In the genomic region with DNA sequence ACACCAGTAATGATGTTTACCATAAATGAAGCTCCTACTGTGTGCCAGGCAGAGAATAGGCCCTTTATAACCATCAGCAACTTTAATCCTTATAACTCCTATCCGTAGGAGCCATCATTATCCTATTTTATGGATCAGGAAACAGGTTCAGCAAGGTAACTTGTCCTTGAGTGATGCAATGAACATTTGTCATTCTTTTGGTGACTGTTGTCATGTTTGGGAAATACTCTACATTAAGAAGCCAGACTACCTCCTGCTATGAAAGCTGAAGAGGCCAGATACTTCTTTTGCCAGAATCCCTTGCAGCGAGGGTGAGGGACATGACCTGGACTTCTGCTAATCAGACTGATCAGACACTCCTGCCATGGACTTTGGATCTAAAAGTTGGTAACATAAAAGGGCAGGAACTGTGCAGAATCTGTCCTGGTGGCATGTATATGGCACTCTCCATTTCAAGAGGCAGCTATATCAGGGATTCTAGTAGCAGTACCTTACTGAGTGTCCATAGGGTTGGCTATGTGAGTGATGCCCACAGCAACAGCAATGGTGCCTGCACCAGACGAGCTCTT, we compare ENCODE assay signal across 17 cellular contexts. TPM values are rescaled to one million over a fixed set of nuclear protein-coding genes. Genes with fewer than 3 reads are reported as not detected.
"Had no signal": no experiment of that assay in that cellular context is flagged by ENCODE, and none has a peak within 500 bp of the region (broad histone marks: within the 10 kb centered on the region; RNA-seq: fewer than 3 reads in every experiment).

No MANE protein-coding gene starts in this region.

- H3K4me1 ChIP-seq: left lung, parathyroid adenoma, sigmoid colon, spleen had no signal

- H3K4me3 ChIP-seq: left lung, sigmoid colon, spleen, thoracic aorta had no signal

- ATAC-seq: activated CD4-positive, alpha-beta T cell treated with anti-CD3 and anti-CD28 coated beads for 36 hours; effector memory CD8-positive, alpha-beta T cell; left lung; naive thymus-derived CD8-positive, alpha-beta T cell; stimulated activated naive B cell treated with anti-CD40 and anti-IgM and Interleukin-4, amounts not matched to agents 10 μg/mL and 1 μg/mL and 100 μg/mL, for 72 hours; WTC11 had no signal

- DNase-seq: activated CD4-positive, alpha-beta T cell treated with anti-CD3 and anti-CD28 coated beads for 36 hours; activated CD4-positive, alpha-beta T cell treated with anti-CD3 and anti-CD28 coated beads, Interleukin-2, amount 50 U/mL, for 48 hours; caudate nucleus; effector memory CD8-positive, alpha-beta T cell; foreskin melanocyte; hypothalamus; left lung; naive thymus-derived CD8-positive, alpha-beta T cell; sigmoid colon; spleen; stimulated activated CD4-positive, alpha-beta T cell treated with anti-CD3 and anti-CD28 coated beads, Interleukin-4, amount 100 ng/mL, for 4 hours; stimulated activated naive B cell treated with anti-CD40 and anti-IgM and Interleukin-4, amounts not matched to agents 10 μg/mL and 1 μg/mL and 100 μg/mL, for 72 hours had no signal

- H3K9me3 ChIP-seq: left lung, neutrophil, sigmoid colon, spleen, thoracic aorta had no signal

- H3K36me3 ChIP-seq: left lung, neutrophil, sigmoid colon, spleen, thoracic aorta had no signal

RNA-seq across cellular contexts. Expression of a gene that starts 54.1 kb away (rescaled TPM):
- total RNA-seq: dermis microvascular lymphatic vessel endothelial cell, sigmoid colon had no signal
